ENCODE assay signal across 8 cellular contexts in the genomic region with DNA sequence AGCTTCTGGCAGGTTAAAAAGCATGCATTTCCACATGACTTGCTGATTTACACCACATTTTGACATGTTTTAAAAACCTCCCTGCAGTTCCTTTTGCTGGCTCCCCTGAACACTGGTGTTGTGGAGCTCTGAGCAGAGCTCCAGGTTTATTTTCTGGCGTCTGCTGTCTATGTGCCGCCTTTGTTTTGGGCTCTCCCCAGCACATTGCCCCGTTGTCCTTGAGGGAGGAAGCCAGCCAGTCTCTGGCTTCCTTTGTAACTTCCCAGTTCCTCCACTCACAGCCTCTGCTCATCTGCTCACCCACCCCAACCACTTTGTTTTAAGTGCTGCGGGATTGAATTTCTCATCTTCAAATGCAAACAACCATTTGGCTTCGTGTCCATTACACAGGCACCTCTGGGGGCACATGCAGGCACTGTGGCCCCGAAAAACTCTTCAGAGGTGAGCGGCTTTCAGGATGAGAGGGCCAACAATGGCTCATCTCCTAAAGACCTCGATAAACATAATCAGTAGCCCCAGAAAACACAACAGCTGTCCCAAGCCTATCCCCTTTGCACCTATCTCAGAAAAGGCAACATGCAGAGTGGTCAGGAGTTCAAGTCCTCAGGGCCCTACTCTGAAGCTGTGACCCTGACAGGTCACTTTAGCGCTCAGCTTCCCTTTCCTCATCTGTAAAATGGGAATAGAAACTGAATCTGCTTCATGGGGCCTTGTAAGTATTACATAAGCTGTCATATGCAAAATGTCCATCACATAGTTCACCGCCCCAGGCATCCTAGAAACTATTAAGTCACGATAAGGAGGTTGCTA. TPM values are rescaled to one million over a fixed set of nuclear protein-coding genes. Genes with fewer than 3 reads are reported as not detected.
A peak's percentile ranks its signal among the peaks of the same experiment; 100 is the strongest.
DNase-seq lines count a peak whose midpoint lies in the region; ATAC-seq and TF ChIP-seq lines count a peak whose summit lies in the region.

No MANE protein-coding gene starts in this region.

- H3K4me1 ChIP-seq in iPS-18a (ENCODE audit: control insufficient read depth, low read depth, low read length) (peaks cover 39% of the 10 kb centered on the region), gastrocnemius medialis (peaks cover 27 to 28% of the 10 kb centered on the region in 2 donors)

- H3K4me3 ChIP-seq in iPS-18a (ENCODE audit: low read length) (peak overlapping the region; percentile 59), gastrocnemius medialis (peak overlapping the region; percentile 50 to 78 (median 56))

- ATAC-seq in GM18520 (IDR thresholded peaks at IDR 0.05; ENCODE audit: unreplicated experiment) (peak; percentile 16), HG02981 (IDR thresholded peaks at IDR 0.05; ENCODE audit: unreplicated experiment) (peak; percentile 17), gastrocnemius medialis (peak; percentile 7 to 23)

- H3K9ac ChIP-seq in iPS-18a (ENCODE audit: low read length), result no peak overlapping the region

- no peak for TF ChIP-seq POLR2A in gastrocnemius medialis (IDR thresholded peaks at IDR 0.05)

- intact Hi-C loops in gastrocnemius medialis (cut with DNase I; ENCODE audit: low total_unique reads), result loop anchor here (1.0 to 5.0 kb wide), 6 partner anchors 52 to 168 kb away; partner anchors contain the start of gene LYSMD4

- DNase-seq in Ammon's horn (ENCODE audit: low spot score) (peak; percentile 67), NCI-H446 treated with DMSO at 0.1 percent for 48 hours (lab: John Stamatoyannopoulos, UW) (peak; percentile 18), astrocyte of the hippocampus (ENCODE audit: low read depth, low spot score) (peak; percentile 83), gastrocnemius medialis (peak; percentile 15 to 58), COLO829 (ENCODE audit: low spot score) (no peak)

- H3K27ac ChIP-seq in iPS-18a (ENCODE audit: low read length) (no peak overlapping the region), gastrocnemius medialis (peak overlapping the region; percentile 95 to 100 (median 98))

- H3K27me3 ChIP-seq in iPS-18a (ENCODE audit: control insufficient read depth, insufficient read depth, low read length), result peaks cover 4% of the 10 kb centered on the region
- H3K27me3 ChIP-seq in gastrocnemius medialis, result no peaks in the 10 kb centered on the region

- in situ Hi-C loops in gastrocnemius medialis (cut with MboI; ENCODE audit: low sequenced_read_pairs in 4 of 4), result loop anchor here in 1 of 4 donors (5.0 kb wide), 1 partner anchor 138 kb away; no protein-coding TSS in a partner anchor

- TF ChIP-seq CTCF in gastrocnemius medialis (IDR thresholded peaks at IDR 0.05 in 4 of 5, conservative IDR thresholded peaks at IDR 0.05 in 1 of 5), result no peak

- H3K9me3 ChIP-seq in iPS-18a (ENCODE audit: control insufficient read depth, low read depth, low read length) (no peaks in the 10 kb centered on the region), gastrocnemius medialis (no peaks in the 10 kb centered on the region)

- H3K36me3 ChIP-seq in iPS-18a (ENCODE audit: control insufficient read depth, low read depth, low read length) (no peaks in the 10 kb centered on the region), gastrocnemius medialis (no peaks in the 10 kb centered on the region)

RNA-seq across cellular contexts. Expression of gene MEF2A, which starts 1.4 kb away (rescaled TPM):
- total RNA-seq in gastrocnemius medialis, result 100 to 1,000 TPM in 2 of 4 donors, 10 to 100 TPM in 2; 66.9 to 128 (median 107) TPM
